ENCODE assay signal across 12 cellular contexts in the genomic region with DNA sequence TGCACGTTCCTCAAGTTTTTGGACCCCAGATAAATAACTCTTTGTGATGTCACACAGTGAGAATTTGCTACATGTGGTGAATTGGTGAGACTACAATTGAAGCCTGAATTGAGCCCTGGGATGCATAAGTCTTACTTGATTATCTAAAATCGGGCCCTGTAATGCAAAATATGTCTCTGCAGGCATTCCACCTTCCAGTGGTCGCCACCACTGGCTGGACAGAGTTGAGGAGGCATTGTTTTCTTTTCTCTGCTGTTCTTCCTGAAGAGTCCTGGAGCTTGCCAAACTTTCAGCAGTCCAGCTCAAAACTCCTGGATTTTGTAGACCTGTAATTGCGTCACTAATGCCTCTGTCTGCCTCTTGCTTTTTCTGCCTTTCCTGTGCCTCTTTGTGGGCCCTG. TPM values are rescaled to one million over a fixed set of nuclear protein-coding genes. Genes with fewer than 3 reads are reported as not detected.
"Had no signal": no experiment of that assay in that cellular context is flagged by ENCODE, and none has a peak within 500 bp of the region (broad histone marks: within the 10 kb centered on the region; RNA-seq: fewer than 3 reads in every experiment).

No MANE protein-coding gene starts in this region.

RNA-seq across cellular contexts. Expression of a gene that starts 23.5 kb away (rescaled TPM):
- total RNA-seq: OCI-LY7, PC-3, PC-9, Peyer's patch, Right ventricle myocardium inferior, Right ventricle myocardium superior, RPMI7951, SJCRH30, SJSA1, SK-MEL-5, T-cell had no signal
- polyA plus RNA-seq: SK-N-SH had no signal
